23 cellular contexts compared by ENCODE assay signal in the genomic region with DNA sequence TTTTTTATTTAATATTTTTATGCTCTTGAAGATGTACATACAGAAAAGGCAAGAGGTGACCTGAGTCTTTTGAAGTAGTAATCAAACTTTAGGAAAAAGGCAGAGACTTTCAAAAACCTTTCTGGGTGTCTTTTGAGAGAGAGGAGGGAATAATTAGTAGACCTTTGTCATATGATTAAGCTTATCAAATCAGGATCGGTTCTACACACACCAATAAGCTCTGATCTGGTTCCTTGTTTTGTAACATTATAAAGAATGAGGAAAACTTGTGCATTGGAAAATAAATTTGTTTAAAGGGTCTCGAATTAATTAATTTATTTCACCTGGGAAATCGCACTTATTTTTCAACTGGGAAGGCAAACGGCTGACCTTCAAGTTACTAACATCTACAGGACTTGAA. TPM values are rescaled to one million over a fixed set of nuclear protein-coding genes. Genes with fewer than 3 reads are reported as not detected.
DNase-seq lines count a peak whose midpoint lies in the region; ATAC-seq and TF ChIP-seq lines count a peak whose summit lies in the region.
"Had no signal": no experiment of that assay in that cellular context is flagged by ENCODE, and none has a peak within 500 bp of the region (broad histone marks: within the 10 kb centered on the region; RNA-seq: fewer than 3 reads in every experiment).

No MANE protein-coding gene starts in this region.

- H3K9me3 ChIP-seq in ES-I3 (ENCODE audit: control insufficient read depth, insufficient read depth, low read length) = no peaks in the 10 kb centered on the region
- no peaks in the 10 kb centered on the region for H3K9me3 ChIP-seq in SK-N-MC (ENCODE audit: low read depth, low read length)
- no peaks in the 10 kb centered on the region for H3K9me3 ChIP-seq in smooth muscle cell (replicated peaks; ENCODE audit: low read depth)
- no peaks in the 10 kb centered on the region for H3K9me3 ChIP-seq in naive thymus-derived CD4-positive, alpha-beta T cell (ENCODE audit: control insufficient read depth in 2 of 3, low read length in 3 of 3)
- H3K9me3 ChIP-seq: sigmoid colon, tibial artery had no signal

- DNase-seq in SK-N-MC (ENCODE audit: low read depth, low spot score) (no peak), fibroblast of mammary gland (ENCODE audit: low read depth) (no peak), smooth muscle cell (lab: John Stamatoyannopoulos, UW; ENCODE audit: unreplicated experiment) (no peak), kidney tubule cell (ENCODE audit: low spot score) (no peak)
- DNase-seq in naive thymus-derived CD4-positive, alpha-beta T cell = no peak
- DNase-seq: activated CD4-positive, alpha-beta T cell treated with anti-CD3 and anti-CD28 coated beads, Interleukin-2, amount 50 U/mL, for 1 hour; HCEC 1CT; hypothalamus; naive B cell; NCI-H146; NCI-H748 treated with DMSO at 0.1 percent for 48 hours; OCI-M1; SHP77 treated with DMSO at 0.1 percent for 48 hours; sigmoid colon; stimulated activated naive CD4-positive, alpha-beta T cell; tibial artery had no signal

- H3K36me3 Mint-ChIP-seq in naive thymus-derived CD4-positive, alpha-beta T cell = peaks cover 0 to 15% (median 0%) of the 10 kb centered on the region in 5 donors
- H3K36me3 Mint-ChIP-seq: naive B cell had no signal

- peak overlapping the region; percentile 63; the same call in 1 of the 2 replicates for H3K9ac ChIP-seq in ES-I3 (ENCODE audit: low read depth, low read length)
- peak overlapping the region; percentile 79 for H3K9ac ChIP-seq in SK-N-MC (ENCODE audit: insufficient read length)
- no peak overlapping the region for H3K9ac ChIP-seq in smooth muscle cell (ENCODE audit: low read depth)

- H3K36me3 ChIP-seq in ES-I3 (ENCODE audit: insufficient read depth, low read length) (no peaks in the 10 kb centered on the region), SK-N-MC (ENCODE audit: insufficient read depth, low read length) (peaks cover 8% of the 10 kb centered on the region), smooth muscle cell (ENCODE audit: low read depth) (no peaks in the 10 kb centered on the region)
- H3K36me3 ChIP-seq in naive thymus-derived CD4-positive, alpha-beta T cell (ENCODE audit: control insufficient read depth in 2 of 3, insufficient read depth in 3 of 3, low read length in 3 of 3) = no peaks in the 10 kb centered on the region
- H3K36me3 ChIP-seq: sigmoid colon, tibial artery had no signal

- no peak overlapping the region for H3K27ac Mint-ChIP-seq in naive thymus-derived CD4-positive, alpha-beta T cell
- H3K27ac Mint-ChIP-seq: dendritic cell treated with granulocyte-macrophage colony-stimulating factor and Interleukin-4, amounts not matched to agents 40 ng/mL and 50 ng/mL, for 4 days; memory B cell had no signal

- H3K27ac ChIP-seq in SK-N-MC (peak overlapping the region; percentile 99), smooth muscle cell (ENCODE audit: low read depth) (no peak overlapping the region)
- no peak overlapping the region for H3K27ac ChIP-seq in naive thymus-derived CD4-positive, alpha-beta T cell (ENCODE audit: low read depth, low read length)
- H3K27ac ChIP-seq: tibial artery had no signal

- peaks cover 64 to 86% (median 78%) of the 10 kb centered on the region in 5 donors for H3K27me3 Mint-ChIP-seq in naive thymus-derived CD4-positive, alpha-beta T cell

- H3K4me3 Mint-ChIP-seq in naive thymus-derived CD4-positive, alpha-beta T cell = no peak overlapping the region
- H3K4me3 Mint-ChIP-seq: dendritic cell treated with granulocyte-macrophage colony-stimulating factor and Interleukin-4, amounts not matched to agents 40 ng/mL and 50 ng/mL, for 4 days had no signal

- peaks cover 7% of the 10 kb centered on the region for H3F3A ChIP-seq in smooth muscle cell (ENCODE audit: low read depth)

- H4K20me1 ChIP-seq in smooth muscle cell (ENCODE audit: low read depth) = no peaks in the 10 kb centered on the region

- intact Hi-C loops in naive thymus-derived CD4-positive, alpha-beta T cell (cut with micrococcal nuclease) = no loop called here

- POLR2A ChIA-PET in naive thymus-derived CD4-positive, alpha-beta T cell (lab: Charles Lee) = no interaction called here

- no peak overlapping the region for H2AFZ ChIP-seq in smooth muscle cell (ENCODE audit: low read depth)

- H3K9me3 Mint-ChIP-seq in naive thymus-derived CD4-positive, alpha-beta T cell = peaks cover 2 to 25% (median 11%) of the 10 kb centered on the region in 11 donors
- H3K9me3 Mint-ChIP-seq: dendritic cell treated with granulocyte-macrophage colony-stimulating factor and Interleukin-4, amounts not matched to agents 40 ng/mL and 50 ng/mL, for 4 days had no signal

- ATAC-seq in naive thymus-derived CD4-positive, alpha-beta T cell = no peak
- ATAC-seq in HG02588 (IDR thresholded peaks at IDR 0.05; ENCODE audit: unreplicated experiment) = no peak

- peaks cover 4% of the 10 kb centered on the region for H3K79me2 ChIP-seq in smooth muscle cell (ENCODE audit: low read depth)

- H3K4me3 ChIP-seq in SK-N-MC = peak overlapping the region; percentile 93
- H3K4me3 ChIP-seq in fibroblast of mammary gland (ENCODE audit: control insufficient read depth, low read depth, low read length) = peak overlapping the region; percentile 67
- H3K4me3 ChIP-seq in smooth muscle cell = no peak overlapping the region
- H3K4me3 ChIP-seq in naive thymus-derived CD4-positive, alpha-beta T cell (ENCODE audit: low read length) = no peak overlapping the region

- TF ChIP-seq CTCF in fibroblast of mammary gland (conservative IDR thresholded peaks at IDR 0.05; ENCODE audit: control insufficient read depth, insufficient read depth, low read depth, low read length) = no peak
- TF ChIP-seq CTCF in smooth muscle cell (IDR thresholded peaks at IDR 0.05; ENCODE audit: borderline replicate concordance, insufficient read depth, poor library complexity, severe bottlenecking) = no peak

- peaks cover 14% of the 10 kb centered on the region; the same call in 1 of the 2 replicates for H3K4me1 ChIP-seq in ES-I3 (ENCODE audit: insufficient read depth, low read length)
- H3K4me1 ChIP-seq in smooth muscle cell (ENCODE audit: low read depth) = peaks cover 20% of the 10 kb centered on the region
- H3K4me1 ChIP-seq in naive thymus-derived CD4-positive, alpha-beta T cell (ENCODE audit: control insufficient read depth in 2 of 2, insufficient read depth in 2 of 2, low read length in 2 of 2) = no peaks in the 10 kb centered on the region

- peak overlapping the region; percentile 87 for H3K4me2 ChIP-seq in smooth muscle cell

- CTCF ChIA-PET in naive thymus-derived CD4-positive, alpha-beta T cell (lab: Charles Lee) = no interaction called here

- H3K27me3 ChIP-seq in smooth muscle cell (ENCODE audit: low read depth) = peaks cover 12% of the 10 kb centered on the region
- peaks cover 4 to 9% of the 10 kb centered on the region in 2 donors for H3K27me3 ChIP-seq in naive thymus-derived CD4-positive, alpha-beta T cell (ENCODE audit: control insufficient read depth in 2 of 2, insufficient read depth in 2 of 2, low read length in 2 of 2)

- H3K4me1 Mint-ChIP-seq in naive thymus-derived CD4-positive, alpha-beta T cell = peaks cover 0 to 10% (median 0%) of the 10 kb centered on the region in 7 donors

- WGBS in smooth muscle cell (ENCODE audit: low lambda C conversion rate) = 48% methylated on average over 4 of the region's 4 CpGs

RNA-seq across cellular contexts. Expression of a gene that starts 11.9 kb away (rescaled TPM):
- total RNA-seq in smooth muscle cell = 33.2 and 51.3 TPM in 2 replicates
- 45.6 and 58.0 TPM in 2 replicates for polyA plus RNA-seq in smooth muscle cell
- 1 to 10 TPM in 1 of 5 experiments, not detected in 4; 3.4 TPM for total RNA-seq in naive thymus-derived CD4-positive, alpha-beta T cell
- polyA plus RNA-seq in naive thymus-derived CD4-positive, alpha-beta T cell = not detected

RNA-seq across cellular contexts. Expression of a gene that starts 39.7 kb away (rescaled TPM):
- not detected in 2 replicates for total RNA-seq in smooth muscle cell
- polyA plus RNA-seq in smooth muscle cell = not detected in 2 replicates
- not detected for total RNA-seq in naive thymus-derived CD4-positive, alpha-beta T cell
- not detected for polyA plus RNA-seq in naive thymus-derived CD4-positive, alpha-beta T cell
- total RNA-seq: frontal cortex; sigmoid colon; T-helper 1 cell treated with Interleukin-12 subunit alpha and Interleukin-12 subunit beta and Interleukin-4 antibody, amounts not matched to agents 30 ng/mL and 1 ng/mL, for 36 hours had no signal
- polyA plus RNA-seq: keratinocyte, sigmoid colon had no signal

Comparison
In these comparisons a context has a peak if more than half of its experiments do, and no peak if none do; other contexts are left out.
1. H3K4me3 ChIP-seq: peak in SK-N-MC (single experiment) and fibroblast of mammary gland (single experiment); none in smooth muscle cell (single experiment) and naive thymus-derived CD4-positive, alpha-beta T cell (single experiment).